Comparison of ENCODE assay signal across 1 cellular context in genomic region chr7:130242198-130243014, GRCh38.
TF ChIP-seq lines count a peak whose summit lies in the region.

No MANE protein-coding gene starts in this region.

TF ChIP-seq in K562, 482 proteins besides CTCF, POLR2A, EP300 and RAD21 (continued from another document and continues in another):
- TF ChIP-seq AFF4 (CRISPR knock-in tag; IDR thresholded peaks at IDR 0.05) (0 out of 2 replicates have a peak, but pooled peaks have one; percentile 32), KDM4B (IDR thresholded peaks at IDR 0.05; ENCODE audit: borderline replicate concordance in 2 of 2, low read depth in 1 of 2) (no peak), ZBTB33 (CRISPR knock-in tag; IDR thresholded peaks at IDR 0.05) (peak; percentile 46; the same call in 1 of the 2 replicates), TBL1XR1 (IDR thresholded peaks at IDR 0.05; ENCODE audit: low read length in 2 of 2) (peak in 1 of 2 experiments; percentile 94; a peak in 2 of 4 replicates), KDM1A (IDR thresholded peaks at IDR 0.05) (peak; percentile 30 to 62; a peak in 2 of 4 replicates), KHSRP (IDR thresholded peaks at IDR 0.05) (no peak), TAL1 (IDR thresholded peaks at IDR 0.05) (0 out of 2 replicates have a peak, but pooled peaks have one; percentile 23), DPF2 (IDR thresholded peaks at IDR 0.05) (peak; percentile 86), HCFC1 (IDR thresholded peaks at IDR 0.05; ENCODE audit: low read depth, low read length) (0 out of 2 replicates have a peak, but pooled peaks have one; percentile 20), NCOA1 (IDR thresholded peaks at IDR 0.05; ENCODE audit: low read depth) (peak; percentile 84), GATA2 (CRISPR knock-in tag; IDR thresholded peaks at IDR 0.05) (peak; percentile 63; the same call in 1 of the 2 replicates), MEIS2 (IDR thresholded peaks at IDR 0.05; ENCODE audit: partially characterized antibody) (peak; percentile 65), ZSCAN32 (CRISPR knock-in tag; IDR thresholded peaks at IDR 0.05) (peak; percentile 89), ARID2 (IDR thresholded peaks at IDR 0.05) (peak; percentile 60; the same call in 1 of the 2 replicates), AFF1 (IDR thresholded peaks at IDR 0.05; ENCODE audit: low read depth in 1 of 2, partially characterized antibody in 2 of 2) (peak in 1 of 2 experiments; percentile 66), RB1 (IDR thresholded peaks at IDR 0.05; ENCODE audit: low read depth) (peak; percentile 18), ARNT (IDR thresholded peaks at IDR 0.05) (0 out of 4 replicates have a peak, but pooled peaks of 1 of the 2 experiments have one; percentile 25), ZNF639 (CRISPR knock-in tag; conservative IDR thresholded peaks at IDR 0.05 in 1 of 2, IDR thresholded peaks at IDR 0.05 in 1 of 2) (no peak), SMARCA5 (IDR thresholded peaks at IDR 0.05) (0 out of 2 replicates have a peak, but pooled peaks have one; percentile 43), CHD4 (IDR thresholded peaks at IDR 0.05; ENCODE audit: insufficient read depth, insufficient replicate concordance, low read depth, low read length, poor library complexity, severe bottlenecking) (peak; percentile 25), ATF7 (IDR thresholded peaks at IDR 0.05) (peak; percentile 84; the same call in 1 of the 2 replicates), MIER1 (IDR thresholded peaks at IDR 0.05; ENCODE audit: low read depth) (no peak), GATAD2A (IDR thresholded peaks at IDR 0.05) (peak; percentile 75; the same call in 1 of the 2 replicates), MTA3 (IDR thresholded peaks at IDR 0.05; ENCODE audit: borderline replicate concordance) (peak; percentile 77), FOXK2 (conservative IDR thresholded peaks at IDR 0.05 in 1 of 2, IDR thresholded peaks at IDR 0.05 in 1 of 2; ENCODE audit: low read depth in 2 of 2) (peak; percentile 77 to 78; a peak in 3 of 4 replicates), ZNF444 (CRISPR knock-in tag; IDR thresholded peaks at IDR 0.05) (no peak), MNT (conservative IDR thresholded peaks at IDR 0.05) (0 out of 4 replicates have a peak, but pooled peaks of 1 of the 2 experiments have one; percentile 40), RCOR1 (IDR thresholded peaks at IDR 0.05; ENCODE audit: borderline replicate concordance in 1 of 2, low read depth in 2 of 2, low read length in 2 of 2) (peak in 1 of 2 experiments; percentile 65; a peak in 2 of 4 replicates), SMARCA4 (IDR thresholded peaks at IDR 0.05) (peak; percentile 92), TOE1 (IDR thresholded peaks at IDR 0.05; ENCODE audit: borderline replicate concordance) (0 out of 2 replicates have a peak, but pooled peaks have one; percentile 43), TOE1 (CRISPR knock-in tag; IDR thresholded peaks at IDR 0.05; ENCODE audit: borderline replicate concordance, low read depth) (no peak)
- TF ChIP-seq, protein P1, sequence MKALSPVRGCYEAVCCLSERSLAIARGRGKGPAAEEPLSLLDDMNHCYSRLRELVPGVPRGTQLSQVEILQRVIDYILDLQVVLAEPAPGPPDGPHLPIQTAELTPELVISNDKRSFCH (CRISPR knock-in tag; IDR thresholded peaks at IDR 0.05): no peak
- TF ChIP-seq, protein P1 (tag; IDR thresholded peaks at IDR 0.05): peak; percentile 90
- TF ChIP-seq, protein P2, sequence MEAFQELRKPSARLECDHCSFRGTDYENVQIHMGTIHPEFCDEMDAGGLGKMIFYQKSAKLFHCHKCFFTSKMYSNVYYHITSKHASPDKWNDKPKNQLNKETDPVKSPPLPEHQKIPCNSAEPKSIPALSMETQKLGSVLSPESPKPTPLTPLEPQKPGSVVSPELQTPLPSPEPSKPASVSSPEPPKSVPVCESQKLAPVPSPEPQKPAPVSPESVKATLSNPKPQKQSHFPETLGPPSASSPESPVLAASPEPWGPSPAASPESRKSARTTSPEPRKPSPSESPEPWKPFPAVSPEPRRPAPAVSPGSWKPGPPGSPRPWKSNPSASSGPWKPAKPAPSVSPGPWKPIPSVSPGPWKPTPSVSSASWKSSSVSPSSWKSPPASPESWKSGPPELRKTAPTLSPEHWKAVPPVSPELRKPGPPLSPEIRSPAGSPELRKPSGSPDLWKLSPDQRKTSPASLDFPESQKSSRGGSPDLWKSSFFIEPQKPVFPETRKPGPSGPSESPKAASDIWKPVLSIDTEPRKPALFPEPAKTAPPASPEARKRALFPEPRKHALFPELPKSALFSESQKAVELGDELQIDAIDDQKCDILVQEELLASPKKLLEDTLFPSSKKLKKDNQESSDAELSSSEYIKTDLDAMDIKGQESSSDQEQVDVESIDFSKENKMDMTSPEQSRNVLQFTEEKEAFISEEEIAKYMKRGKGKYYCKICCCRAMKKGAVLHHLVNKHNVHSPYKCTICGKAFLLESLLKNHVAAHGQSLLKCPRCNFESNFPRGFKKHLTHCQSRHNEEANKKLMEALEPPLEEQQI (IDR thresholded peaks at IDR 0.05): peak; percentile 75
- TF ChIP-seq, protein P3, sequence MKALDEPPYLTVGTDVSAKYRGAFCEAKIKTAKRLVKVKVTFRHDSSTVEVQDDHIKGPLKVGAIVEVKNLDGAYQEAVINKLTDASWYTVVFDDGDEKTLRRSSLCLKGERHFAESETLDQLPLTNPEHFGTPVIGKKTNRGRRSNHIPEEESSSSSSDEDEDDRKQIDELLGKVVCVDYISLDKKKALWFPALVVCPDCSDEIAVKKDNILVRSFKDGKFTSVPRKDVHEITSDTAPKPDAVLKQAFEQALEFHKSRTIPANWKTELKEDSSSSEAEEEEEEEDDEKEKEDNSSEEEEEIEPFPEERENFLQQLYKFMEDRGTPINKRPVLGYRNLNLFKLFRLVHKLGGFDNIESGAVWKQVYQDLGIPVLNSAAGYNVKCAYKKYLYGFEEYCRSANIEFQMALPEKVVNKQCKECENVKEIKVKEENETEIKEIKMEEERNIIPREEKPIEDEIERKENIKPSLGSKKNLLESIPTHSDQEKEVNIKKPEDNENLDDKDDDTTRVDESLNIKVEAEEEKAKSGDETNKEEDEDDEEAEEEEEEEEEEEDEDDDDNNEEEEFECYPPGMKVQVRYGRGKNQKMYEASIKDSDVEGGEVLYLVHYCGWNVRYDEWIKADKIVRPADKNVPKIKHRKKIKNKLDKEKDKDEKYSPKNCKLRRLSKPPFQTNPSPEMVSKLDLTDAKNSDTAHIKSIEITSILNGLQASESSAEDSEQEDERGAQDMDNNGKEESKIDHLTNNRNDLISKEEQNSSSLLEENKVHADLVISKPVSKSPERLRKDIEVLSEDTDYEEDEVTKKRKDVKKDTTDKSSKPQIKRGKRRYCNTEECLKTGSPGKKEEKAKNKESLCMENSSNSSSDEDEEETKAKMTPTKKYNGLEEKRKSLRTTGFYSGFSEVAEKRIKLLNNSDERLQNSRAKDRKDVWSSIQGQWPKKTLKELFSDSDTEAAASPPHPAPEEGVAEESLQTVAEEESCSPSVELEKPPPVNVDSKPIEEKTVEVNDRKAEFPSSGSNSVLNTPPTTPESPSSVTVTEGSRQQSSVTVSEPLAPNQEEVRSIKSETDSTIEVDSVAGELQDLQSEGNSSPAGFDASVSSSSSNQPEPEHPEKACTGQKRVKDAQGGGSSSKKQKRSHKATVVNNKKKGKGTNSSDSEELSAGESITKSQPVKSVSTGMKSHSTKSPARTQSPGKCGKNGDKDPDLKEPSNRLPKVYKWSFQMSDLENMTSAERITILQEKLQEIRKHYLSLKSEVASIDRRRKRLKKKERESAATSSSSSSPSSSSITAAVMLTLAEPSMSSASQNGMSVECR (CRISPR knock-in tag; IDR thresholded peaks at IDR 0.05): no peak
